8 cellular contexts compared by ENCODE assay signal in genomic region chr2:127388423-127389164, GRCh38.
DNase-seq lines count a peak whose midpoint lies in the region; ATAC-seq lines count a peak whose summit lies in the region.

No MANE protein-coding gene starts in this region.

- peak; percentile 35 for ATAC-seq in HG03175 (IDR thresholded peaks at IDR 0.05; ENCODE audit: unreplicated experiment)

- no peaks in the 10 kb centered on the region for H3K36me3 ChIP-seq in stomach smooth muscle (ENCODE audit: control insufficient read depth in 2 of 2, insufficient read depth in 2 of 2, low read length in 2 of 2)

- H3K4me1 ChIP-seq in stomach smooth muscle (ENCODE audit: control insufficient read depth, insufficient read depth, low read length): peaks cover 8% of the 10 kb centered on the region

- H3K27ac ChIP-seq in stomach smooth muscle (ENCODE audit: low read length): peak overlapping the region; percentile 90

- H3K4me3 ChIP-seq in iPS-18c (ENCODE audit: insufficient read depth, low read depth, low read length): peak overlapping the region; percentile 69
- peak overlapping the region; percentile 65 to 83 for H3K4me3 ChIP-seq in stomach smooth muscle (ENCODE audit: low read length in 2 of 2)

- peak overlapping the region; percentile 76 to 93 for H3K9ac ChIP-seq in stomach smooth muscle (ENCODE audit: low read length in 2 of 2)

- no peaks in the 10 kb centered on the region for H3K27me3 ChIP-seq in stomach smooth muscle (ENCODE audit: control insufficient read depth in 1 of 2, insufficient read depth in 2 of 2, low read length in 2 of 2)

- H3K9me3 ChIP-seq in iPS-18c (ENCODE audit: control insufficient read depth, insufficient read depth, low read length): no peaks in the 10 kb centered on the region
- no peaks in the 10 kb centered on the region for H3K9me3 ChIP-seq in stomach smooth muscle (ENCODE audit: control insufficient read depth in 2 of 2, low read length in 2 of 2)

- peak; percentile 28 for DNase-seq in activated naive CD4-positive, alpha-beta T cell treated with Interleukin-2 at 50 U/mL for 16 hours
- DNase-seq in activated naive CD4-positive, alpha-beta T cell (lab: John Stamatoyannopoulos, UW): no peak
- peak; percentile 36 to 39 for DNase-seq in activated T-cell treated with anti-CD3 and anti-CD28 coated beads, Interleukin-2, amount 50 U/mL, for 48 hours
- no peak for DNase-seq in medulla oblongata (ENCODE audit: extremely low spot score)
- DNase-seq in NCI-H774 (lab: John Stamatoyannopoulos, UW): no peak

Comparison
In these comparisons a context has a peak if more than half of its experiments do, and no peak if none do; other contexts are left out.
1. DNase-seq: peak in activated naive CD4-positive, alpha-beta T cell treated with Interleukin-2 at 50 U/mL for 16 hours (single experiment) and activated T-cell treated with anti-CD3 and anti-CD28 coated beads, Interleukin-2, amount 50 U/mL, for 48 hours (2 of 2); none in activated naive CD4-positive, alpha-beta T cell (0 of 4), medulla oblongata (single experiment) and NCI-H774 (single experiment).